Comparison of ENCODE assay signal across 14 cellular contexts in genomic region chr10:7444576-7445226, GRCh38. TPM values are rescaled to one million over a fixed set of nuclear protein-coding genes. Genes with fewer than 3 reads are reported as not detected.
DNase-seq lines count a peak whose midpoint lies in the region; ATAC-seq and TF ChIP-seq lines count a peak whose summit lies in the region.
"Had no signal": no experiment of that assay in that cellular context is flagged by ENCODE, and none has a peak within 500 bp of the region (broad histone marks: within the 10 kb centered on the region; RNA-seq: fewer than 3 reads in every experiment).

No MANE protein-coding gene starts in this region.

- H3K9me3 ChIP-seq in mucosa of descending colon: peaks cover 15% of the 10 kb centered on the region

- no peaks in the 10 kb centered on the region for H3K4me1 ChIP-seq in mucosa of descending colon (ENCODE audit: low read depth)

- intact Hi-C loops in mucosa of descending colon (cut with DNase I, micrococcal nuclease): no loop called here

- peak overlapping the region; percentile 67 for H3K27ac ChIP-seq in angular gyrus (ENCODE audit: low read depth, low read length)

- ATAC-seq in HG02610 (IDR thresholded peaks at IDR 0.05; ENCODE audit: unreplicated experiment) (peak; percentile 55), mucosa of descending colon (peak; percentile 28), GM18870 (IDR thresholded peaks at IDR 0.05; ENCODE audit: unreplicated experiment) (no peak)
- ATAC-seq: stimulated activated naive CD8-positive, alpha-beta T cell treated with anti-CD3 and anti-CD28 coated beads, Interleukin-15, Interleukin-2, amounts not matched to agents 100 U/mL and 50 U/mL, for 24 hours had no signal

- DNase-seq in C1 segment of cervical spinal cord (lab: John Stamatoyannopoulos, UW) (peak in 12 of 14 donors; percentile 33 to 77 (median 55)), mucosa of descending colon (no peak), T1000 (lab: John Stamatoyannopoulos, UW) (no peak)
- no peak for DNase-seq in activated CD4-positive, alpha-beta T cell treated with anti-CD3 and anti-CD28 coated beads for 1 hour
- no peak for DNase-seq in activated CD4-positive, alpha-beta T cell treated with anti-CD3 and anti-CD28 coated beads for 4 hours
- DNase-seq: activated CD4-positive, CD25-positive, alpha-beta regulatory T cell treated with anti-CD3 and anti-CD28 coated beads, Interleukin-2, amount 50 U/mL, for 72 hours; AML-193; effector CD4-positive, alpha-beta T cell; NCI-H1694; RPMI8226; stimulated activated naive CD8-positive, alpha-beta T cell treated with anti-CD3 and anti-CD28 coated beads, Interleukin-15, Interleukin-2, amounts not matched to agents 100 U/mL and 50 U/mL, for 24 hours had no signal

- H3K36me3 ChIP-seq in mucosa of descending colon (ENCODE audit: low read depth): no peaks in the 10 kb centered on the region

- TF ChIP-seq CTCF in mucosa of descending colon (IDR thresholded peaks at IDR 0.05): no peak

- no peak overlapping the region for H3K4me3 ChIP-seq in mucosa of descending colon

RNA-seq across cellular contexts. Expression of gene SFMBT2, which starts 33.9 kb away (rescaled TPM):
- 1 to 10 TPM; 3.9 to 8.8 (median 5.7) TPM for total RNA-seq in mucosa of descending colon

Comparison
In these comparisons a context has a peak if more than half of its experiments do, and no peak if none do; other contexts are left out.
1. DNase-seq: peak in C1 segment of cervical spinal cord (12 of 14); none in mucosa of descending colon (0 of 3), activated CD4-positive, alpha-beta T cell treated with anti-CD3 and anti-CD28 coated beads for 1 hour (single experiment), T1000 (single experiment) and activated CD4-positive, alpha-beta T cell treated with anti-CD3 and anti-CD28 coated beads for 4 hours (0 of 2).